Comparison of ENCODE assay signal across 8 cellular contexts in the genomic region with DNA sequence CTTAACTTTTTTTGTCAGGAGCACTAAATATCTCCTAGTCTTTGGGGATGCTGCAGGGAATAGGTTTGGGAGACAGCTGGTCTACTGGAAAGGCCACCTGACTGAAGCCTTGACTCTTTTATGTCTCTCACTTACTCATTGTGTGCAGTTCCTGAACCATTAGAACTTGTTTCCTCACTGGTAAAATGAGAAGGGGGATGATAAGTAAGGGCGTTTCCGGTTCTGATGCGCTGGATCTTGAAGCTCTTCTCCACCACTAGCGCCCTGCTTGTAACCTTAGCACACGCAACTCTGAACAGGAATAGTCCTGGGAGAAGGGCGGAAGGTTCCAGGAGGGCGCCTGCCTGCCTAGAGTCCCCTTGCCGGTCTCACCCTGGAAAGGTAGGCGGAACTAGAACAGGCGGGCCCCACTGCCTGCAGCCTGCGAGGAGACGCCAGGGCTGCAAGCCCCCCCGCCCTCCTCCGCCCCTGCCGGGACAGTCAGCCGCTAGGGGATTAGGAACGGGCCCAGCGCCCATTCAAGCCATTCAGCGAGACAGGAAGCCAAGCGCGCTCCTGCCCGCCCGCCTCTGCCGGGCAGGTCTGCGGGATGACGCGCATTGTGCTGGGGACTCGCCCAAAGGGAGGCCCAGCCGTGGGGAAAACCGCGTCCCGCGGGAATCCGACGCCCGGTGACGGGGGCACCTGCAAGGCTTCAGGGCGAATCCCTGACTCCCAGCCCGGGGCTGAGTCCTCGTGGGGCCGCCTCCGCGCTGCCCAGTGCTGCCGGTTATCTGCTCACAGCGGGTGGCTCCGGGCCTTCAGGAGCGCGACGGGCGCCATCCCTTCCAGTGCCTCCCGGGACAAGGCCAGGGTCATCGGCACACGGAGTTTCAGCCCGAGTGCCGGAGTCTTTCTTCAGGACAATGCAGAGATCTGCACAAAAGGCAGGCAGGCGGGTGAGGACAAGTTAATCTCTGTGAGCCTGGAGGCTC. TPM values are rescaled to one million over a fixed set of nuclear protein-coding genes. Genes with fewer than 3 reads are reported as not detected.
DNase-seq lines count a peak whose midpoint lies in the region; ATAC-seq and TF ChIP-seq lines count a peak whose summit lies in the region.

No MANE protein-coding gene starts in this region.

- ATAC-seq in HG03432 (IDR thresholded peaks at IDR 0.05; ENCODE audit: unreplicated experiment) (peak; percentile 79), GM19328 (IDR thresholded peaks at IDR 0.05; ENCODE audit: unreplicated experiment) (no peak)
- ATAC-seq in stimulated activated effector memory CD8-positive, alpha-beta T cell treated with anti-CD3 and anti-CD28 coated beads, Interleukin-12 subunit alpha, Interleukin-12 subunit beta, amount 100 ng/mL, for 72 hours = peak; percentile 67

- H4K8ac ChIP-seq in mesendoderm (ENCODE audit: low read depth, low read length) = no peak overlapping the region

- H3K36me3 Mint-ChIP-seq in activated CD4-positive, alpha-beta T cell treated with anti-CD3 and anti-CD28 coated beads, Interleukin-2, amount 10 ng/mL, durations not matched to agents 7 days and 5 days (ENCODE audit: low read depth) = no peaks in the 10 kb centered on the region
- H3K36me3 Mint-ChIP-seq in stimulated activated effector memory CD8-positive, alpha-beta T cell treated with anti-CD3 and anti-CD28 coated beads, Interleukin-12 subunit alpha, Interleukin-12 subunit beta, amount 100 ng/mL, for 72 hours = peaks cover 6% of the 10 kb centered on the region

- WGBS in mesendoderm (ENCODE audit: extremely low coverage, insufficient coverage, low lambda C conversion rate) = no CpG with 5 or more reads among the region's 56 CpGs

- H3K79me1 ChIP-seq in mesendoderm (ENCODE audit: low read length) = no peaks in the 10 kb centered on the region

- DNase-seq in BE2C (peak; percentile 50), mesendoderm (peak; percentile 89), ACHN (no peak)
- DNase-seq in activated CD4-positive, alpha-beta T cell treated with anti-CD3 and anti-CD28 coated beads, Interleukin-2, amount 10 ng/mL, durations not matched to agents 7 days and 5 days = peak; percentile 34
- DNase-seq in stimulated activated effector memory CD8-positive, alpha-beta T cell treated with anti-CD3 and anti-CD28 coated beads, Interleukin-12 subunit alpha, Interleukin-12 subunit beta, amount 100 ng/mL, for 72 hours (ENCODE audit: low spot score in 2 of 2) = peak; percentile 13 to 57

- in situ Hi-C loops in ACHN (cut with HindIII; ENCODE audit: low pct_ligation_motif_present, low pct_unique_long_range_greater_than_20kb, low sequenced_read_pairs) = no loop called here

- no peak overlapping the region for H2BK120ac ChIP-seq in mesendoderm (ENCODE audit: low read depth, low read length)

- no peak overlapping the region for H2AK5ac ChIP-seq in mesendoderm (ENCODE audit: low read length)

- H3K4me1 ChIP-seq in BE2C (no peaks in the 10 kb centered on the region), endocrine pancreas (ENCODE audit: control insufficient read depth, insufficient read depth, low read length) (no peaks in the 10 kb centered on the region), mesendoderm (ENCODE audit: control insufficient read depth, low read depth, low read length) (peaks cover 4% of the 10 kb centered on the region)

- no peaks in the 10 kb centered on the region for H3K36me3 ChIP-seq in BE2C
- no peaks in the 10 kb centered on the region for H3K36me3 ChIP-seq in endocrine pancreas (ENCODE audit: control insufficient read depth, insufficient read depth, low read length)
- H3K36me3 ChIP-seq in mesendoderm (ENCODE audit: control insufficient read depth, insufficient read depth, low read length) = no peaks in the 10 kb centered on the region

- H3K27me3 ChIP-seq in BE2C (peaks cover 18% of the 10 kb centered on the region), endocrine pancreas (ENCODE audit: control insufficient read depth, insufficient read depth, low read length) (no peaks in the 10 kb centered on the region), mesendoderm (ENCODE audit: insufficient read depth, low read length, poor library complexity) (no peaks in the 10 kb centered on the region)

- no peak overlapping the region for H4K5ac ChIP-seq in mesendoderm (ENCODE audit: low read length)

- H3K9me3 Mint-ChIP-seq in activated CD4-positive, alpha-beta T cell treated with anti-CD3 and anti-CD28 coated beads, Interleukin-2, amount 10 ng/mL, durations not matched to agents 7 days and 5 days = no peaks in the 10 kb centered on the region
- peaks cover 5% of the 10 kb centered on the region for H3K9me3 Mint-ChIP-seq in stimulated activated effector memory CD8-positive, alpha-beta T cell treated with anti-CD3 and anti-CD28 coated beads, Interleukin-12 subunit alpha, Interleukin-12 subunit beta, amount 100 ng/mL, for 72 hours

- H2BK5ac ChIP-seq in mesendoderm (ENCODE audit: low read length) = no peak overlapping the region

- CTCF ChIA-PET in activated CD4-positive, alpha-beta T cell treated with anti-CD3 and anti-CD28 coated beads, Interleukin-2, amount 10 ng/mL, durations not matched to agents 7 days and 5 days (lab: Charles Lee) = interaction anchor here (0.9 kb wide), 1 partner anchor 11 kb away, joined by 3 read pairs; no protein-coding TSS in a partner anchor

- H3K4me2 ChIP-seq in mesendoderm (ENCODE audit: low read length) = peak overlapping the region; percentile 39

- POLR2A ChIA-PET in activated CD4-positive, alpha-beta T cell treated with anti-CD3 and anti-CD28 coated beads, Interleukin-2, amount 10 ng/mL, durations not matched to agents 7 days and 5 days (lab: Charles Lee) = interaction anchor here (0.7 kb wide), 1 partner anchor 73 kb away, joined by 3 read pairs; no protein-coding TSS in a partner anchor

- H3K9ac ChIP-seq in endocrine pancreas (ENCODE audit: control insufficient read depth, insufficient read depth, low read length) = peak overlapping the region; percentile 47
- H3K9ac ChIP-seq in mesendoderm (ENCODE audit: low read length) = peak overlapping the region; percentile 41

- TF ChIP-seq CTCF in BE2C (IDR thresholded peaks at IDR 0.05; ENCODE audit: low read depth, low read length) = 0 out of 2 replicates have a peak, but pooled peaks have one; percentile 7

- H3K18ac ChIP-seq in mesendoderm (ENCODE audit: low read length) = peak overlapping the region; percentile 54

- no peak overlapping the region for H3K4me3 Mint-ChIP-seq in activated CD4-positive, alpha-beta T cell treated with anti-CD3 and anti-CD28 coated beads, Interleukin-2, amount 10 ng/mL, durations not matched to agents 7 days and 5 days
- peak overlapping the region; percentile 37 for H3K4me3 Mint-ChIP-seq in stimulated activated effector memory CD8-positive, alpha-beta T cell treated with anti-CD3 and anti-CD28 coated beads, Interleukin-12 subunit alpha, Interleukin-12 subunit beta, amount 100 ng/mL, for 72 hours

- no peak overlapping the region for H3K27ac ChIP-seq in mesendoderm (ENCODE audit: low read depth, low read length)

- H3K27me3 Mint-ChIP-seq in activated CD4-positive, alpha-beta T cell treated with anti-CD3 and anti-CD28 coated beads, Interleukin-2, amount 10 ng/mL, durations not matched to agents 7 days and 5 days = peaks cover 56% of the 10 kb centered on the region

- no peak overlapping the region for H2BK15ac ChIP-seq in mesendoderm (replicated peaks; ENCODE audit: low read depth)

- no peak overlapping the region for H3K27ac Mint-ChIP-seq in activated CD4-positive, alpha-beta T cell treated with anti-CD3 and anti-CD28 coated beads, Interleukin-2, amount 10 ng/mL, durations not matched to agents 7 days and 5 days
- H3K27ac Mint-ChIP-seq in stimulated activated effector memory CD8-positive, alpha-beta T cell treated with anti-CD3 and anti-CD28 coated beads, Interleukin-12 subunit alpha, Interleukin-12 subunit beta, amount 100 ng/mL, for 72 hours = no peak overlapping the region

- H3K56ac ChIP-seq in mesendoderm (ENCODE audit: low read length) = peak overlapping the region; percentile 56

- peaks cover 6% of the 10 kb centered on the region for H3K4me1 Mint-ChIP-seq in activated CD4-positive, alpha-beta T cell treated with anti-CD3 and anti-CD28 coated beads, Interleukin-2, amount 10 ng/mL, durations not matched to agents 7 days and 5 days
- H3K4me1 Mint-ChIP-seq in stimulated activated effector memory CD8-positive, alpha-beta T cell treated with anti-CD3 and anti-CD28 coated beads, Interleukin-12 subunit alpha, Interleukin-12 subunit beta, amount 100 ng/mL, for 72 hours = peaks cover 8% of the 10 kb centered on the region

- peak overlapping the region; percentile 32 for H3K4me3 ChIP-seq in BE2C (ENCODE audit: low read depth, low read length)
- H3K4me3 ChIP-seq in endocrine pancreas (ENCODE audit: control insufficient read depth, insufficient read depth, low read length) = no peak overlapping the region
- H3K4me3 ChIP-seq in mesendoderm (ENCODE audit: low read length) = no peak overlapping the region

- H3K79me2 ChIP-seq in mesendoderm (ENCODE audit: control insufficient read depth, insufficient read depth, low read length) = no peaks in the 10 kb centered on the region

- no peak overlapping the region for H3K4ac ChIP-seq in mesendoderm (ENCODE audit: low read depth, low read length)

- H3K9me3 ChIP-seq in BE2C (no peaks in the 10 kb centered on the region), endocrine pancreas (ENCODE audit: control insufficient read depth, low read length) (no peaks in the 10 kb centered on the region)

- H3K23ac ChIP-seq in mesendoderm (ENCODE audit: low read length) = no peak overlapping the region

RNA-seq across cellular contexts. Expression of a gene that starts 44.0 kb away (rescaled TPM):
- 28.6 TPM for polyA plus RNA-seq in BE2C (2012; ENCODE audit: insufficient read depth, insufficient read length, low read depth)
- 10 to 100 TPM; 15.5 to 15.8 TPM for total RNA-seq in activated CD4-positive, alpha-beta T cell treated with anti-CD3 and anti-CD28 coated beads, Interleukin-2, amount 10 ng/mL, durations not matched to agents 7 days and 5 days
- 8.1 TPM for polyA plus RNA-seq in mesendoderm (2013, experiment 1 of 2)
- 7.9 TPM for polyA plus RNA-seq in mesendoderm (2013, experiment 2 of 2)
